8 cellular contexts compared by ENCODE assay signal in the genomic region with DNA sequence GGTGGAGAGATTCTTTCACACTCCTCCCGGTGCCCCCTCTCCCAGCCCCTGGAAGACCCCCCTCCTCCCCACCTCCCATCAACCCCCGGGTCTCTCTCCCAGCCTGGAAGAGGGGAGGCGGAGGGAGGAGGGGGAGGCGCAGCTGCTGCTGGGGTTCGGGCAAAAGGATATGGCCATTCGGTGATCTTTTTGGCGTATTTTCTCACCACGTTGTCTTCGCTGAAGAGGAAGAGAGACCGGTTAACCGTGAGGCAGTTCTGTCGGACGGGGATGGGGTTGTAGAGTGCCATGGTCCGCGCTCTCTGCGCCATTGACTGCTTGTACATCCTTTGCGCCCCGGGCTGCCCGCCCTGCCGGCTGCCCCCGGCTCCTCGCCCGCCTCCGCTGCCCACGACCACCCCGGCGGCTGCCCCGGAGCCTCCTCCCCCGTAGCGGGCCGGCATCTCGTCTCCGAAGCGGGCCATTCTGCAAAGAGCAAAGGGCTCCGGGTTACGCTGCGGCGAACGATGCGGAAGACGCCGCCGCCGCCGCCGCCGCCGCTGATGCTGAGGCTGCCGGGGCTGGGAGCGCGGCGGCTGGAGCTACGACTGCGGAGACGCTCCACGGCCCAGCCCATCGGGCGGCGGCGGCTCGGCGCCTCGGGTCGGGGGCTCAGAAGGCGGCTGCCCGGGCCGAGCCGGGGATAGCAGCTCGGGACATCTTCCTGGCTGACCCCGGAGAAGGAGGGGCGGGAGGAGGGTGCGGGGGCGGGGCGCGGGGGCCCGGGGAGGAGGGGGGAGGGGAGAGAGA. TPM values are rescaled to one million over a fixed set of nuclear protein-coding genes. Genes with fewer than 3 reads are reported as not detected.
DNase-seq lines count a peak whose midpoint lies in the region; ATAC-seq lines count a peak whose summit lies in the region.
"Had no signal": no experiment of that assay in that cellular context is flagged by ENCODE, and none has a peak within 500 bp of the region (broad histone marks: within the 10 kb centered on the region; RNA-seq: fewer than 3 reads in every experiment).

A gene (minus strand): TSS at position 719 of the 789 bp plus-strand sequence. CDS start 255 bp downstream, at position 464.

- no peak within 1 kb of the TSS for H3K27ac ChIP-seq in SJCRH30

- peak within 1 kb of the TSS; percentile 32 for H3K4me3 Mint-ChIP-seq in activated naive CD8-positive, alpha-beta T cell treated with anti-CD3 and anti-CD28 coated beads, Interleukin-2, amount 10 ng/mL, durations not matched to agents 7 days and 5 days
- peak within 1 kb of the TSS; percentile 30 to 72 for H3K4me3 Mint-ChIP-seq in stimulated activated naive CD8-positive, alpha-beta T cell treated with anti-CD3 and anti-CD28 coated beads, Interleukin-15, amount 100 ng/mL, for 72 hours

- H3K36me3 ChIP-seq in HAP-1 (replicated peaks) (no peaks in the 10 kb centered on the region), SJCRH30 (no peaks in the 10 kb centered on the region)

- peak; percentile 47 for ATAC-seq in activated naive CD8-positive, alpha-beta T cell treated with anti-CD3 and anti-CD28 coated beads, Interleukin-2, amount 10 ng/mL, durations not matched to agents 7 days and 5 days (ENCODE audit: low read depth)
- peak; percentile 64 for ATAC-seq in stimulated activated naive CD8-positive, alpha-beta T cell treated with anti-CD3 and anti-CD28 coated beads, Interleukin-15, amount 100 ng/mL, for 72 hours
- ATAC-seq: left lobe of liver had no signal

- H3K9me3 ChIP-seq in HAP-1: no peaks in the 10 kb centered on the region
- no peaks in the 10 kb centered on the region for H3K9me3 ChIP-seq in SJCRH30 (replicated peaks)

- H3K4me1 ChIP-seq in HAP-1 (no peaks in the 10 kb centered on the region), SJCRH30 (no peaks in the 10 kb centered on the region)

- H3K27ac Mint-ChIP-seq in activated naive CD8-positive, alpha-beta T cell treated with anti-CD3 and anti-CD28 coated beads, Interleukin-2, amount 10 ng/mL, durations not matched to agents 7 days and 5 days: no peak within 1 kb of the TSS
- H3K27ac Mint-ChIP-seq in stimulated activated naive CD8-positive, alpha-beta T cell treated with anti-CD3 and anti-CD28 coated beads, Interleukin-15, amount 100 ng/mL, for 72 hours: no peak within 1 kb of the TSS

- peaks cover 34% of the 10 kb centered on the region for H3K27me3 ChIP-seq in HAP-1 (ENCODE audit: low read depth)
- H3K27me3 ChIP-seq in SJCRH30: peaks cover 28% of the 10 kb centered on the region

- peak within 1 kb of the TSS; percentile 4; the same call in 1 of the 2 replicates for H3K4me3 ChIP-seq in HAP-1
- no peak within 1 kb of the TSS for H3K4me3 ChIP-seq in SJCRH30

- H3K36me3 Mint-ChIP-seq in activated naive CD8-positive, alpha-beta T cell treated with anti-CD3 and anti-CD28 coated beads, Interleukin-2, amount 10 ng/mL, durations not matched to agents 7 days and 5 days: no peaks in the 10 kb centered on the region

- DNase-seq in HAP-1 (ENCODE audit: low spot score in 2 of 2): peak in 1 of 2 experiments; percentile 38
- peak; percentile 54 for DNase-seq in activated naive CD8-positive, alpha-beta T cell treated with anti-CD3 and anti-CD28 coated beads, Interleukin-2, amount 10 ng/mL, durations not matched to agents 7 days and 5 days
- DNase-seq in iPS-NIHi11 (ENCODE audit: low spot score): peak; percentile 80
- peak; percentile 8 to 14 for DNase-seq in stimulated activated naive CD8-positive, alpha-beta T cell treated with anti-CD3 and anti-CD28 coated beads, Interleukin-15, amount 100 ng/mL, for 72 hours
- DNase-seq in HUDEP-2 (lab: John Stamatoyannopoulos, UW; ENCODE audit: unreplicated experiment in 76 of 76): no peak
- DNase-seq in A172 (ENCODE audit: low spot score): no peak
- no peak for DNase-seq in SJCRH30

- H3K9me3 Mint-ChIP-seq in activated naive CD8-positive, alpha-beta T cell treated with anti-CD3 and anti-CD28 coated beads, Interleukin-2, amount 10 ng/mL, durations not matched to agents 7 days and 5 days: peaks cover 2% of the 10 kb centered on the region
- H3K9me3 Mint-ChIP-seq in stimulated activated naive CD8-positive, alpha-beta T cell treated with anti-CD3 and anti-CD28 coated beads, Interleukin-15, amount 100 ng/mL, for 72 hours: no peaks in the 10 kb centered on the region

- H3K4me1 Mint-ChIP-seq in activated naive CD8-positive, alpha-beta T cell treated with anti-CD3 and anti-CD28 coated beads, Interleukin-2, amount 10 ng/mL, durations not matched to agents 7 days and 5 days: no peaks in the 10 kb centered on the region
- H3K4me1 Mint-ChIP-seq in stimulated activated naive CD8-positive, alpha-beta T cell treated with anti-CD3 and anti-CD28 coated beads, Interleukin-15, amount 100 ng/mL, for 72 hours: peaks cover 7% of the 10 kb centered on the region

- peaks cover 52% of the 10 kb centered on the region for H3K27me3 Mint-ChIP-seq in activated naive CD8-positive, alpha-beta T cell treated with anti-CD3 and anti-CD28 coated beads, Interleukin-2, amount 10 ng/mL, durations not matched to agents 7 days and 5 days
- H3K27me3 Mint-ChIP-seq in stimulated activated naive CD8-positive, alpha-beta T cell treated with anti-CD3 and anti-CD28 coated beads, Interleukin-15, amount 100 ng/mL, for 72 hours: peaks cover 85% of the 10 kb centered on the region

- in situ Hi-C loops in HAP-1 (cut with MboI; ENCODE audit: low sequenced_read_pairs): no loop called here

- POLR2A ChIA-PET in activated naive CD8-positive, alpha-beta T cell treated with anti-CD3 and anti-CD28 coated beads, Interleukin-2, amount 10 ng/mL, durations not matched to agents 7 days and 5 days (lab: Charles Lee): no interaction called here

RNA-seq across cellular contexts. Expression of the gene that starts here (rescaled TPM):
- total RNA-seq in activated naive CD8-positive, alpha-beta T cell treated with anti-CD3 and anti-CD28 coated beads, Interleukin-2, amount 10 ng/mL, durations not matched to agents 7 days and 5 days: under 1 TPM; 0.91 to 0.94 TPM
- 0.24 and 3.4 TPM in 2 replicates for total RNA-seq in A172 (2014; rRNA removed; shearing (Covaris generic))
- total RNA-seq in SJCRH30 (2014; rRNA removed; shearing (Covaris generic)): 0.12 TPM in 1 of 2 replicates, not detected in the other

Comparison
In these comparisons a context has a peak if more than half of its experiments do, and no peak if none do; other contexts are left out.
1. Peak in DNase-seq and ATAC-seq in activated naive CD8-positive, alpha-beta T cell treated with anti-CD3 and anti-CD28 coated beads, Interleukin-2, amount 10 ng/mL, durations not matched to agents 7 days and 5 days; RNA of the gene not detected or under 1 TPM.
2. DNase-seq: peak in iPS-NIHi11 (single experiment) and stimulated activated naive CD8-positive, alpha-beta T cell treated with anti-CD3 and anti-CD28 coated beads, Interleukin-15, amount 100 ng/mL, for 72 hours (2 of 2); none in HUDEP-2 (0 of 76), A172 (single experiment) and SJCRH30 (0 of 2).